1 cellular context compared by ENCODE assay signal in the genomic region with DNA sequence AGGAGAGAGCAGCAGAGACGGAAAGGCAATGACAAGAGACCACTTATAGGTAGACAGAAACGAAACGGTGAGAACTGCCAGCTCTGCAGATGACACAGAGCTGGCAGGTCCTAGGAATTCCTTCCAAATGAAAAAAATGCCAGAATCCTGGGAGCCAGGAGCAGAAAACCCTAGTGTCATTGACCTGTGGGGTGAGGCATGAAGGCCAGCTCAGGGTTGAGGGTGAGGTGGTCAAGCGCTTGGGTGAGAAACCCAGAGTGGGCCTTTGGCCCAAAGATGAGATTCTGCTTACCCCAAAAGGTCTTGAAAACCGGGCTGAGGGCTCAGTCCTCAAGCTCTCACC.
TF ChIP-seq lines count a peak whose summit lies in the region.

No MANE protein-coding gene starts in this region.

TF ChIP-seq in H1, 55 proteins besides CTCF, POLR2A, EP300 and RAD21:
- TF ChIP-seq CBX5 (IDR thresholded peaks at IDR 0.05; ENCODE audit: low read depth, low read length): no peak
- TF ChIP-seq SP4 (IDR thresholded peaks at IDR 0.05; ENCODE audit: low read length): no peak
- no peak for TF ChIP-seq TBP (IDR thresholded peaks at IDR 0.05; ENCODE audit: low read depth, low read length)
- no peak for TF ChIP-seq PHF8 (conservative IDR thresholded peaks at IDR 0.05; ENCODE audit: low read depth, low read length)
- TF ChIP-seq HDAC2 (IDR thresholded peaks at IDR 0.05; ENCODE audit: borderline replicate concordance in 1 of 2, low read depth in 2 of 2, low read length in 2 of 2): no peak
- no peak for TF ChIP-seq JUN (IDR thresholded peaks at IDR 0.05; ENCODE audit: low read depth, low read length)
- TF ChIP-seq, protein P1, sequence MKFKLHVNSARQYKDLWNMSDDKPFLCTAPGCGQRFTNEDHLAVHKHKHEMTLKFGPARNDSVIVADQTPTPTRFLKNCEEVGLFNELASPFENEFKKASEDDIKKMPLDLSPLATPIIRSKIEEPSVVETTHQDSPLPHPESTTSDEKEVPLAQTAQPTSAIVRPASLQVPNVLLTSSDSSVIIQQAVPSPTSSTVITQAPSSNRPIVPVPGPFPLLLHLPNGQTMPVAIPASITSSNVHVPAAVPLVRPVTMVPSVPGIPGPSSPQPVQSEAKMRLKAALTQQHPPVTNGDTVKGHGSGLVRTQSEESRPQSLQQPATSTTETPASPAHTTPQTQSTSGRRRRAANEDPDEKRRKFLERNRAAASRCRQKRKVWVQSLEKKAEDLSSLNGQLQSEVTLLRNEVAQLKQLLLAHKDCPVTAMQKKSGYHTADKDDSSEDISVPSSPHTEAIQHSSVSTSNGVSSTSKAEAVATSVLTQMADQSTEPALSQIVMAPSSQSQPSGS (IDR thresholded peaks at IDR 0.05; ENCODE audit: low read length): no peak
- TF ChIP-seq, protein P2, sequence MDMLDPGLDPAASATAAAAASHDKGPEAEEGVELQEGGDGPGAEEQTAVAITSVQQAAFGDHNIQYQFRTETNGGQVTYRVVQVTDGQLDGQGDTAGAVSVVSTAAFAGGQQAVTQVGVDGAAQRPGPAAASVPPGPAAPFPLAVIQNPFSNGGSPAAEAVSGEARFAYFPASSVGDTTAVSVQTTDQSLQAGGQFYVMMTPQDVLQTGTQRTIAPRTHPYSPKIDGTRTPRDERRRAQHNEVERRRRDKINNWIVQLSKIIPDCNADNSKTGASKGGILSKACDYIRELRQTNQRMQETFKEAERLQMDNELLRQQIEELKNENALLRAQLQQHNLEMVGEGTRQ (IDR thresholded peaks at IDR 0.05; ENCODE audit: low read length): no peak
- no peak for TF ChIP-seq YY1 (IDR thresholded peaks at IDR 0.05; ENCODE audit: low read depth, low read length)
- no peak for TF ChIP-seq SAP30 (IDR thresholded peaks at IDR 0.05; ENCODE audit: insufficient read depth, insufficient replicate concordance, low read length)
